In genomic region chr15:84598250-84598649, GRCh38 we compare ENCODE assay signal across 7 cellular contexts. TPM values are rescaled to one million over a fixed set of nuclear protein-coding genes. Genes with fewer than 3 reads are reported as not detected.
DNase-seq lines count a peak whose midpoint lies in the region; ATAC-seq and TF ChIP-seq lines count a peak whose summit lies in the region.

No MANE protein-coding gene starts in this region.

- no peak overlapping the region for H3K4me3 Mint-ChIP-seq in progenitor cell of endocrine pancreas (ENCODE audit: low read depth)

- peaks cover 2% of the 10 kb centered on the region for H3K36me3 Mint-ChIP-seq in progenitor cell of endocrine pancreas (ENCODE audit: insufficient read depth)

- no peaks in the 10 kb centered on the region for H3K27me3 Mint-ChIP-seq in progenitor cell of endocrine pancreas

- peaks cover 6% of the 10 kb centered on the region for H3K4me1 Mint-ChIP-seq in progenitor cell of endocrine pancreas (ENCODE audit: low read depth)

- peak; percentile 71 for DNase-seq in RPMI8226
- DNase-seq in foreskin melanocyte, result peak; percentile 97
- DNase-seq in NCI-H1694 treated with DMSO at 0.1 percent for 48 hours (lab: John Stamatoyannopoulos, UW), result no peak
- no peak for DNase-seq in progenitor cell of endocrine pancreas (ENCODE audit: low spot score, unreplicated experiment)

- no peak for TF ChIP-seq CTCF in progenitor cell of endocrine pancreas (IDR thresholded peaks at IDR 0.05; ENCODE audit: unreplicated experiment)

- ATAC-seq in GM18861 (IDR thresholded peaks at IDR 0.05; ENCODE audit: unreplicated experiment) (peak; percentile 58), HG02870 (IDR thresholded peaks at IDR 0.05; ENCODE audit: unreplicated experiment) (peak; percentile 46), HG02840 (IDR thresholded peaks at IDR 0.05; ENCODE audit: low FRiP score, unreplicated experiment) (no peak)

- no peaks in the 10 kb centered on the region for H3K9me3 Mint-ChIP-seq in progenitor cell of endocrine pancreas (ENCODE audit: low read depth)

- H3K27ac Mint-ChIP-seq in progenitor cell of endocrine pancreas, result no peak overlapping the region

RNA-seq across cellular contexts. Expression of gene ZSCAN2, which starts 2.6 kb away (rescaled TPM):
- total RNA-seq in progenitor cell of endocrine pancreas, result 44.6 and 46.7 TPM in 2 replicates

RNA-seq across cellular contexts. Expression of gene WDR73, which starts 55.8 kb away (rescaled TPM):
- 65.7 and 69.8 TPM in 2 replicates for total RNA-seq in progenitor cell of endocrine pancreas

RNA-seq across cellular contexts. Expression of gene NMB, which starts 59.7 kb away (rescaled TPM):
- total RNA-seq in progenitor cell of endocrine pancreas, result 4.9 and 6.1 TPM in 2 replicates

Comparison
In these comparisons a context has a peak if more than half of its experiments do, and no peak if none do; other contexts are left out.
1. DNase-seq: peak in RPMI8226 (single experiment) and foreskin melanocyte (single experiment); none in NCI-H1694 treated with DMSO at 0.1 percent for 48 hours (single experiment) and progenitor cell of endocrine pancreas (single experiment).